Comparison of ENCODE assay signal across 26 cellular contexts in the genomic region with DNA sequence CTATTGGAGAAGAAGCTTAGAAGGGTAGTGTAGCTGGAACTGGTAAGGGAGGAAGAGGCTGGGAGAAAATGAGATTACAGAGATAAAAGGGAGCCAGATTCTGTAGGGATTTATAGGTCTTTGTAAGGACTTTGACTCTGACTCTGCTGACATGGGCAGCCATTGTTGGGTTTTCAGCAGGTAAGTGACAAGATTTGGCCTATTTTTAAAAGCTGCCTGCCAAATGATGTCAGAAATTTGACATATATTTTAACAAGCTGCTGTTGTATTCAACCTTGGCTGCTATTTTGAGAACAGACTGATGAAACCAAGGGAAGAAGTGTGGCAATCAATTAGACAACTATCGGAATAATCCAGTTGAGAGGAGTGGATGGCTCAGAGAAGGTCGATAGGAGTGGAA.
"Had no signal": no experiment of that assay in that cellular context is flagged by ENCODE, and none has a peak within 500 bp of the region (broad histone marks: within the 10 kb centered on the region; RNA-seq: fewer than 3 reads in every experiment).

No MANE protein-coding gene starts in this region.

- DNase-seq: stimulated activated CD4-positive, alpha-beta T cell treated with anti-CD3 and anti-CD28 coated beads, Interleukin-2, amount 100 ng/mL, for 48 hours; stimulated activated CD4-positive, alpha-beta T cell treated with anti-CD3 and anti-CD28 coated beads, Interleukin-4, amount 100 ng/mL, for 1 hour; stimulated activated CD4-positive, alpha-beta T cell treated with anti-CD3 and anti-CD28 coated beads, Interleukin-4, amount 100 ng/mL, for 24 hours; stimulated activated CD4-positive, alpha-beta T cell treated with anti-CD3 and anti-CD28 coated beads, Interleukin-4, amount 100 ng/mL, for 4 hours; stimulated activated CD8-positive, alpha-beta memory T cell treated with anti-CD3 and anti-CD28 coated beads, Interleukin-4, amount 100 ng/mL, for 48 hours; stimulated activated naive B cell treated with anti-CD40 and anti-IgM and Interleukin-4, amounts not matched to agents 10 μg/mL and 1 μg/mL and 100 μg/mL, for 72 hours; stimulated activated naive CD4-positive, alpha-beta T cell; stimulated activated naive CD4-positive, alpha-beta T cell treated with Interleukin-2 at 50 U/mL for 16 hours; stimulated activated naive CD8-positive, alpha-beta T cell treated with anti-CD3 and anti-CD28 coated beads, Interleukin-15, amount 100 ng/mL, for 72 hours; stimulated activated naive CD8-positive, alpha-beta T cell treated with anti-CD3 and anti-CD28 coated beads, Interleukin-15, Interleukin-2, amounts not matched to agents 100 U/mL and 50 U/mL, for 24 hours; stomach; substantia nigra; testis; thyroid gland; tibial artery; transverse colon; trophoblast cell; upper lobe of left lung; upper lobe of right lung; uterus had no signal

- ATAC-seq: stimulated activated effector memory CD8-positive, alpha-beta T cell treated with anti-CD3 and anti-CD28 coated beads, Interleukin-12 subunit alpha, Interleukin-12 subunit beta, amount 100 ng/mL, for 72 hours; stimulated activated memory B cell treated with anti-CD40 and anti-IgM and Interleukin-4, amounts not matched to agents 10 μg/mL and 1 μg/mL and 100 μg/mL, for 72 hours; stimulated activated naive B cell treated with anti-CD40 and anti-IgM and Interleukin-4, amounts not matched to agents 10 μg/mL and 1 μg/mL and 100 μg/mL, for 72 hours; stimulated activated naive CD8-positive, alpha-beta T cell treated with anti-CD3 and anti-CD28 coated beads, Interleukin-15, amount 100 ng/mL, for 72 hours; stimulated activated naive CD8-positive, alpha-beta T cell treated with anti-CD3 and anti-CD28 coated beads, Interleukin-15, Interleukin-2, amounts not matched to agents 100 U/mL and 50 U/mL, for 24 hours; upper lobe of right lung had no signal

- H3K4me3 ChIP-seq: stomach, suprapubic skin, testis, thoracic aorta, thyroid gland, tibial artery, tibial nerve, transverse colon, upper lobe of left lung, upper lobe of right lung, uterus, vagina had no signal

- H3K27ac ChIP-seq: stomach, suprapubic skin, testis, thoracic aorta, thyroid gland, tibial artery, tibial nerve, transverse colon, upper lobe of left lung, upper lobe of right lung, uterus, vagina had no signal

- H3K27me3 ChIP-seq: stomach, suprapubic skin, testis, thyroid gland, tibial artery, tibial nerve, transverse colon, upper lobe of left lung, upper lobe of right lung, uterus, vagina had no signal
